In genomic region chr14:83491091-83491490, GRCh38 we compare ENCODE assay signal across 19 cellular contexts.
"Had no signal": no experiment of that assay in that cellular context is flagged by ENCODE, and none has a peak within 500 bp of the region (broad histone marks: within the 10 kb centered on the region; RNA-seq: fewer than 3 reads in every experiment).

No MANE protein-coding gene starts in this region.

- DNase-seq: activated CD4-positive, alpha-beta T cell treated with anti-CD3 and anti-CD28 coated beads, Interleukin-2, amount 50 U/mL, for 1 hour; activated CD4-positive, CD25-positive, alpha-beta regulatory T cell treated with anti-CD3 and anti-CD28 coated beads, Interleukin-2, amount 50 U/mL, for 72 hours; activated effector memory CD4-positive, alpha-beta T cell treated with anti-CD3 and anti-CD28 coated beads, Interleukin-2, amount 50 U/mL, for 16 hours; activated naive CD4-positive, alpha-beta T cell treated with anti-CD3 and anti-CD28 coated beads, Interleukin-2, amount 50 U/mL, for 16 hours; activated T-cell treated with anti-CD3 and anti-CD28 coated beads, Interleukin-2, amount 50 U/mL, for 72 hours; cortex of kidney; effector CD4-positive, alpha-beta T cell; head of caudate nucleus; midbrain; nucleus accumbens; stimulated activated CD4-positive, alpha-beta T cell treated with anti-CD3 and anti-CD28 coated beads, Interleukin-4, amount 100 ng/mL, for 1 hour; stimulated activated naive CD8-positive, alpha-beta T cell treated with anti-CD3 and anti-CD28 coated beads, Interleukin-15, amount 100 ng/mL, for 72 hours; transverse colon; uterus had no signal

- H3K27ac ChIP-seq: ascending aorta, suprapubic skin, transverse colon, uterus had no signal

- H3K9me3 ChIP-seq: ascending aorta, suprapubic skin, transverse colon, uterus had no signal

- H3K4me2 ChIP-seq: smooth muscle cell had no signal

- H3K27me3 ChIP-seq: ascending aorta, suprapubic skin, transverse colon, uterus had no signal

- H3K4me1 ChIP-seq: ascending aorta, suprapubic skin, transverse colon, uterus had no signal

- H3K36me3 ChIP-seq: ascending aorta, suprapubic skin, transverse colon, uterus had no signal

- ATAC-seq: activated T-cell treated with anti-CD3 and anti-CD28 coated beads, Interleukin-2, amount 50 U/mL, for 72 hours; sciatic nerve; stimulated activated naive CD8-positive, alpha-beta T cell treated with anti-CD3 and anti-CD28 coated beads, Interleukin-15, amount 100 ng/mL, for 72 hours had no signal

- H3K4me3 ChIP-seq: ascending aorta, lung, smooth muscle cell, suprapubic skin, transverse colon, uterus had no signal
